11 cellular contexts compared by ENCODE assay signal in the genomic region with DNA sequence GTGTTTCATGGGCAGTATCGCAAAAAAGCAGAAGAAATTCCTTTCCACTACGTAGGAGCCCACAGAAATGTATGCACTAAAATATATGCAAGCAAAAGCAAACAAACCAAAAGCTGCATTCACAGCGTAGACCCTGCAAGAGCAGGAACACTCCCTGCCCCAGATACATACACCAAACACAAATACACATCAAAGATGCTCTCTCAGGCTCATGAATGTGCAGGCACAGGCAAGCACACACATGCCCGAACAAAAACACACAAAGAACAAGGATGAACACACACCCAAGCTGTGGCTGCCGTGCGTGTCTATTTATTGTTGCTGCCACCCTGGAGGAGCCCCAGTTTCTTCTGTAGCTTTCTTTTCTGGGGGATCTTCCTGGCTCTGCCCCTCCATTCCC. TPM values are rescaled to one million over a fixed set of nuclear protein-coding genes. Genes with fewer than 3 reads are reported as not detected.
DNase-seq lines count a peak whose midpoint lies in the region; ATAC-seq and TF ChIP-seq lines count a peak whose summit lies in the region.
"Had no signal": no experiment of that assay in that cellular context is flagged by ENCODE, and none has a peak within 500 bp of the region (broad histone marks: within the 10 kb centered on the region; RNA-seq: fewer than 3 reads in every experiment).

No MANE protein-coding gene starts in this region.

- no peaks in the 10 kb centered on the region for H3K79me1 ChIP-seq in mesenchymal stem cell (replicated peaks; ENCODE audit: low read length, poor library complexity, severe bottlenecking)

- H3K4ac ChIP-seq in mesenchymal stem cell (ENCODE audit: low read depth in 1 of 2, low read length in 2 of 2) = no peak overlapping the region

- peak overlapping the region; percentile 97 for H3K9ac ChIP-seq in mesenchymal stem cell (ENCODE audit: low read length)

- no peak overlapping the region for H3K18ac ChIP-seq in mesenchymal stem cell (ENCODE audit: low read depth in 1 of 2, low read length in 2 of 2)

- peak overlapping the region; percentile 79 for H3K4me3 Mint-ChIP-seq in MCF 10A (ENCODE audit: unreplicated experiment)

- H4K8ac ChIP-seq in mesenchymal stem cell (ENCODE audit: low read length) = peak overlapping the region; percentile 50

- CTCF ChIA-PET in MCF 10A (lab: Yijun Ruan, JAX) = no interaction called here

- H3K4me3 ChIP-seq in mesenchymal stem cell (ENCODE audit: insufficient read depth in 1 of 2, low read depth in 1 of 2, low read length in 2 of 2) (peak overlapping the region in 1 of 2 experiments; percentile 86), tibial nerve (peak overlapping the region; percentile 40 to 60 (median 46))
- H3K4me3 ChIP-seq: cardiac muscle cell had no signal

- H3K4me1 Mint-ChIP-seq in MCF 10A (ENCODE audit: insufficient read depth, unreplicated experiment) = peaks cover 50% of the 10 kb centered on the region

- intact Hi-C loops in MCF 10A (cut with micrococcal nuclease) = no loop called here

- TF ChIP-seq POLR2A in tibial nerve (IDR thresholded peaks at IDR 0.05) = no peak

- peak overlapping the region in 1 of 2 experiments; percentile 6 for H3K23ac ChIP-seq in mesenchymal stem cell (ENCODE audit: low read length in 2 of 2)

- TF ChIP-seq CTCF in MCF 10A (IDR thresholded peaks at IDR 0.05; ENCODE audit: unreplicated experiment) (no peak), tibial nerve (IDR thresholded peaks at IDR 0.05) (no peak)

- no peak overlapping the region for H2BK120ac ChIP-seq in mesenchymal stem cell (ENCODE audit: low read depth, low read length)

- DNase-seq in NCI-H146 (lab: John Stamatoyannopoulos, UW) (peak; percentile 13), NCI-H146 treated with DMSO at 0.1 percent for 48 hours (lab: John Stamatoyannopoulos, UW; ENCODE audit: unreplicated experiment) (no peak), MCF 10A (ENCODE audit: unreplicated experiment) (peak; percentile 82), mesenchymal stem cell (no peak), tibial nerve (ENCODE audit: low spot score in 2 of 2) (no peak), hippocampal formation (lab: John Stamatoyannopoulos, UW) (no peak), ACHN (no peak)
- DNase-seq: MV-4-11, SHP77 had no signal

- 90% methylated on average over 6 of the region's 6 CpGs for WGBS in mesenchymal stem cell
- 51 to 56% methylated on average over 6 of the region's 6 CpGs for WGBS in tibial nerve, 2 donors

- BruUV-seq in MCF 10A (replicated peaks; lab: Mats Ljungman, UMichigan) = no TSS peak

- H2BK12ac ChIP-seq in mesenchymal stem cell (ENCODE audit: low read length in 2 of 2) = no peak overlapping the region

- no peak overlapping the region for H2AFZ ChIP-seq in mesenchymal stem cell (ENCODE audit: low read depth, low read length)

- H3K27ac ChIP-seq in mesenchymal stem cell (ENCODE audit: low read length, poor library complexity, severe bottlenecking) = no peak overlapping the region
- H3K27ac ChIP-seq in tibial nerve = peak overlapping the region in 3 of 4 donors; percentile 87 to 96 (median 93)
- H3K27ac ChIP-seq: cardiac muscle cell had no signal

- H2AK5ac ChIP-seq in mesenchymal stem cell (ENCODE audit: low read length, severe bottlenecking) = no peak overlapping the region

- H3K4me1 ChIP-seq in mesenchymal stem cell (ENCODE audit: control insufficient read depth, insufficient read depth, low read depth, low read length) (peaks cover 6% of the 10 kb centered on the region), tibial nerve (peaks cover 0 to 60% (median 9%) of the 10 kb centered on the region in 4 donors)

- no peaks in the 10 kb centered on the region for H3K27me3 ChIP-seq in mesenchymal stem cell (ENCODE audit: control insufficient read depth in 1 of 2, insufficient read depth in 1 of 2, low read length in 2 of 2)
- no peaks in the 10 kb centered on the region for H3K27me3 ChIP-seq in tibial nerve
- H3K27me3 ChIP-seq: cardiac muscle cell had no signal

- no peak overlapping the region for H3K4me2 ChIP-seq in mesenchymal stem cell (ENCODE audit: low read length, poor library complexity, severe bottlenecking)

- H3K9me3 Mint-ChIP-seq in MCF 10A (ENCODE audit: unreplicated experiment) = peaks cover 8% of the 10 kb centered on the region

- in situ Hi-C loops in ACHN (cut with HindIII; ENCODE audit: low pct_ligation_motif_present, low pct_unique_long_range_greater_than_20kb, low sequenced_read_pairs) = no loop called here

- H3K36me3 ChIP-seq in mesenchymal stem cell (ENCODE audit: control insufficient read depth in 1 of 2, insufficient read depth in 2 of 2, low read depth in 1 of 2, low read length in 2 of 2) (peaks cover 0 to 33% of the 10 kb centered on the region in 2 experiments), tibial nerve (peaks cover 0 to 13% (median 0%) of the 10 kb centered on the region in 3 donors)
- H3K36me3 ChIP-seq: cardiac muscle cell had no signal

- H3K27me3 Mint-ChIP-seq in MCF 10A (ENCODE audit: insufficient read depth, unreplicated experiment) = no peaks in the 10 kb centered on the region

- H3K9me3 ChIP-seq in mesenchymal stem cell (ENCODE audit: control insufficient read depth, low read length) (no peaks in the 10 kb centered on the region), tibial nerve (peaks cover 0 to 4% (median 0%) of the 10 kb centered on the region in 4 donors)

- POLR2A ChIA-PET in MCF 10A (lab: Yijun Ruan, JAX) = interaction anchor here (0.7 to 2.1 kb wide), 5 partner anchors 17 to 285 kb away, joined by 3 to 17 read pairs (median 9); a partner anchor contains a TSS

- no peak overlapping the region for H3K14ac ChIP-seq in mesenchymal stem cell (ENCODE audit: low read length in 2 of 2)

- ATAC-seq in GM19351 (IDR thresholded peaks at IDR 0.05; ENCODE audit: unreplicated experiment) = no peak

- H3K36me3 Mint-ChIP-seq in MCF 10A (ENCODE audit: insufficient read depth, unreplicated experiment) = peaks cover 44% of the 10 kb centered on the region

- H2BK5ac ChIP-seq in mesenchymal stem cell (ENCODE audit: low read depth, low read length, poor library complexity, severe bottlenecking) = no peak overlapping the region

- no peak overlapping the region for H4K91ac ChIP-seq in mesenchymal stem cell (ENCODE audit: low read length)

- no peak overlapping the region for H2BK15ac ChIP-seq in mesenchymal stem cell (ENCODE audit: low read depth, poor library complexity, severe bottlenecking)

- TF ChIP-seq EP300 in tibial nerve (IDR thresholded peaks at IDR 0.05) = no peak

- H3K27ac Mint-ChIP-seq in MCF 10A (ENCODE audit: low read depth, unreplicated experiment) = peak overlapping the region; percentile 96

RNA-seq across cellular contexts. Expression of a gene that starts 1.7 kb away (rescaled TPM):
- total RNA-seq in MCF 10A (2022) (291 and 345 TPM in 2 replicates), tibial nerve (10 to 100 TPM; 33.0 to 57.2 (median 53.4) TPM)
- 21.6 TPM for polyA plus RNA-seq in mesenchymal stem cell (2013, experiment 1 of 2)
- polyA plus RNA-seq in mesenchymal stem cell (2013, experiment 2 of 2) = 21.0 TPM
- total RNA-seq: cardiac muscle cell had no signal
- polyA plus RNA-seq: cardiac muscle cell had no signal

RNA-seq across cellular contexts. Expression of a gene that starts 16.6 kb away (rescaled TPM):
- total RNA-seq in MCF 10A (2022) (13.9 and 23.5 TPM in 2 replicates), tibial nerve (10 to 100 TPM; 31.9 to 52.1 (median 36.1) TPM)
- polyA plus RNA-seq in mesenchymal stem cell (2013, experiment 1 of 2) = 9.3 TPM
- polyA plus RNA-seq in mesenchymal stem cell (2013, experiment 2 of 2) = 10.1 TPM

RNA-seq across cellular contexts. Expression of a gene that starts 30.4 kb away (rescaled TPM):
- not detected in 2 replicates for total RNA-seq in MCF 10A (2022)
- polyA plus RNA-seq in mesenchymal stem cell (2013, experiment 1 of 2) = not detected
- polyA plus RNA-seq in mesenchymal stem cell (2013, experiment 2 of 2) = not detected
- not detected for total RNA-seq in tibial nerve
- total RNA-seq: cardiac muscle cell had no signal
- polyA plus RNA-seq: cardiac muscle cell had no signal

RNA-seq across cellular contexts. Expression of a gene that starts 42.6 kb away (rescaled TPM):
- total RNA-seq in MCF 10A (2022) (0.09 and 0.10 TPM in 2 replicates), tibial nerve (1 to 10 TPM; 1.3 to 4.5 (median 1.8) TPM)
- polyA plus RNA-seq in mesenchymal stem cell (2013, experiment 1 of 2) = 0.01 TPM
- polyA plus RNA-seq in mesenchymal stem cell (2013, experiment 2 of 2) = 0.03 TPM
- polyA plus RNA-seq: cardiac muscle cell had no signal

RNA-seq across cellular contexts. Expression of a gene that starts 45.2 kb away (rescaled TPM):
- 18.1 and 19.7 TPM in 2 replicates for total RNA-seq in MCF 10A (2022)
- polyA plus RNA-seq in mesenchymal stem cell (2013, experiment 1 of 2) = 37.1 TPM
- 37.0 TPM for polyA plus RNA-seq in mesenchymal stem cell (2013, experiment 2 of 2)
- 10 to 100 TPM; 25.8 to 45.1 (median 29.7) TPM for total RNA-seq in tibial nerve

Comparison
In these comparisons a context has a peak if more than half of its experiments do, and no peak if none do; other contexts are left out.
1. DNase-seq: peak in NCI-H146 (single experiment) and MCF 10A (single experiment); none in NCI-H146 treated with DMSO at 0.1 percent for 48 hours (single experiment), mesenchymal stem cell (single experiment), tibial nerve (0 of 2), hippocampal formation (0 of 2) and ACHN (single experiment).